ENCODE assay signal across 31 cellular contexts in genomic region chr16:27053996-27054395, GRCh38. TPM values are rescaled to one million over a fixed set of nuclear protein-coding genes. Genes with fewer than 3 reads are reported as not detected.
"Had no signal": no experiment of that assay in that cellular context is flagged by ENCODE, and none has a peak within 500 bp of the region (broad histone marks: within the 10 kb centered on the region; RNA-seq: fewer than 3 reads in every experiment).

No MANE protein-coding gene starts in this region.

- H3K27me3 ChIP-seq: suprapubic skin, testis, thyroid gland, tibial artery, tibial nerve, transverse colon, upper lobe of left lung, upper lobe of right lung, uterus, vagina had no signal

- DNase-seq: stimulated activated CD4-positive, alpha-beta T cell treated with anti-CD3 and anti-CD28 coated beads, Interleukin-2, amount 100 ng/mL, for 48 hours; stimulated activated CD4-positive, alpha-beta T cell treated with anti-CD3 and anti-CD28 coated beads, Interleukin-4, amount 100 ng/mL, for 1 hour; stimulated activated CD4-positive, alpha-beta T cell treated with anti-CD3 and anti-CD28 coated beads, Interleukin-4, amount 100 ng/mL, for 24 hours; stimulated activated CD4-positive, alpha-beta T cell treated with anti-CD3 and anti-CD28 coated beads, Interleukin-4, amount 100 ng/mL, for 4 hours; stimulated activated CD8-positive, alpha-beta memory T cell treated with anti-CD3 and anti-CD28 coated beads, Interleukin-4, amount 100 ng/mL, for 48 hours; stimulated activated naive B cell treated with anti-CD40 and anti-IgM and Interleukin-4, amounts not matched to agents 10 μg/mL and 1 μg/mL and 100 μg/mL, for 72 hours; stimulated activated naive CD4-positive, alpha-beta T cell; stimulated activated naive CD4-positive, alpha-beta T cell treated with Interleukin-2 at 50 U/mL for 16 hours; stimulated activated naive CD8-positive, alpha-beta T cell treated with anti-CD3 and anti-CD28 coated beads, Interleukin-15, amount 100 ng/mL, for 72 hours; stimulated activated naive CD8-positive, alpha-beta T cell treated with anti-CD3 and anti-CD28 coated beads, Interleukin-15, Interleukin-2, amounts not matched to agents 100 U/mL and 50 U/mL, for 24 hours; stomach; substantia nigra; testis; thyroid gland; tibial artery; transverse colon; upper lobe of left lung; upper lobe of right lung; uterus had no signal

- H3K4me1 ChIP-seq: stomach, suprapubic skin, testis, thyroid gland, tibial artery, transverse colon, upper lobe of left lung, upper lobe of right lung, uterus, vagina had no signal

- H3K27me3 Mint-ChIP-seq: stimulated activated naive B cell treated with anti-CD40 and anti-IgM and Interleukin-4, amounts not matched to agents 10 μg/mL and 1 μg/mL and 100 μg/mL, for 72 hours; stimulated activated naive CD8-positive, alpha-beta T cell treated with anti-CD3 and anti-CD28 coated beads, Interleukin-15, amount 100 ng/mL, for 72 hours; stimulated activated naive CD8-positive, alpha-beta T cell treated with anti-CD3 and anti-CD28 coated beads, Interleukin-15, Interleukin-2, amounts not matched to agents 100 ng/mL and 50 ng/mL, for 24 hours had no signal

- H3K27ac ChIP-seq: stomach, suprapubic skin, testis, thoracic aorta, thyroid gland, tibial artery, tibial nerve, transverse colon, upper lobe of left lung, upper lobe of right lung, uterus, vagina had no signal

- H3K36me3 ChIP-seq: stomach, suprapubic skin, thoracic aorta, thyroid gland, tibial artery, tibial nerve, transverse colon, upper lobe of left lung, upper lobe of right lung, uterus, vagina had no signal

- H3K27ac Mint-ChIP-seq: stimulated activated effector memory CD8-positive, alpha-beta T cell treated with anti-CD3 and anti-CD28 coated beads, Interleukin-12 subunit alpha, Interleukin-12 subunit beta, amount 100 ng/mL, for 72 hours; stimulated activated memory B cell treated with anti-CD40 and anti-IgM and Interleukin-4, amounts not matched to agents 10 μg/mL and 1 μg/mL and 100 μg/mL, for 72 hours; stimulated activated naive B cell treated with anti-CD40 and anti-IgM and Interleukin-4, amounts not matched to agents 10 μg/mL and 1 μg/mL and 100 μg/mL, for 72 hours; stimulated activated naive CD8-positive, alpha-beta T cell treated with anti-CD3 and anti-CD28 coated beads, Interleukin-15, amount 100 ng/mL, for 72 hours; stimulated activated naive CD8-positive, alpha-beta T cell treated with anti-CD3 and anti-CD28 coated beads, Interleukin-15, Interleukin-2, amounts not matched to agents 100 ng/mL and 50 ng/mL, for 24 hours; type B pancreatic cell had no signal

- H3K4me3 Mint-ChIP-seq: stimulated activated effector memory CD8-positive, alpha-beta T cell treated with anti-CD3 and anti-CD28 coated beads, Interleukin-12 subunit alpha, Interleukin-12 subunit beta, amount 100 ng/mL, for 72 hours; stimulated activated memory B cell treated with anti-CD40 and anti-IgM and Interleukin-4, amounts not matched to agents 10 μg/mL and 1 μg/mL and 100 μg/mL, for 72 hours; stimulated activated naive B cell treated with anti-CD40 and anti-IgM and Interleukin-4, amounts not matched to agents 10 μg/mL and 1 μg/mL and 100 μg/mL, for 72 hours; stimulated activated naive CD8-positive, alpha-beta T cell treated with anti-CD3 and anti-CD28 coated beads, Interleukin-15, amount 100 ng/mL, for 72 hours; stimulated activated naive CD8-positive, alpha-beta T cell treated with anti-CD3 and anti-CD28 coated beads, Interleukin-15, Interleukin-2, amounts not matched to agents 100 ng/mL and 50 ng/mL, for 24 hours; type B pancreatic cell had no signal

- H3K4me3 ChIP-seq: stomach, suprapubic skin, testis, thoracic aorta, thyroid gland, tibial artery, tibial nerve, transverse colon, upper lobe of left lung, upper lobe of right lung, uterus, vagina had no signal

- H3K9me3 Mint-ChIP-seq: stimulated activated effector memory CD8-positive, alpha-beta T cell treated with anti-CD3 and anti-CD28 coated beads, Interleukin-12 subunit alpha, Interleukin-12 subunit beta, amount 100 ng/mL, for 72 hours; stimulated activated naive CD8-positive, alpha-beta T cell treated with anti-CD3 and anti-CD28 coated beads, Interleukin-15, amount 100 ng/mL, for 72 hours; stimulated activated naive CD8-positive, alpha-beta T cell treated with anti-CD3 and anti-CD28 coated beads, Interleukin-15, Interleukin-2, amounts not matched to agents 100 ng/mL and 50 ng/mL, for 24 hours; type B pancreatic cell had no signal

- H3K9me3 ChIP-seq: stomach, suprapubic skin, testis, thoracic aorta, thyroid gland, tibial artery, tibial nerve, transverse colon, upper lobe of left lung, upper lobe of right lung, uterus, vagina had no signal

- H3K4me1 Mint-ChIP-seq: stimulated activated effector memory CD8-positive, alpha-beta T cell treated with anti-CD3 and anti-CD28 coated beads, Interleukin-12 subunit alpha, Interleukin-12 subunit beta, amount 100 ng/mL, for 72 hours; stimulated activated memory B cell treated with anti-CD40 and anti-IgM and Interleukin-4, amounts not matched to agents 10 μg/mL and 1 μg/mL and 100 μg/mL, for 72 hours; stimulated activated naive B cell treated with anti-CD40 and anti-IgM and Interleukin-4, amounts not matched to agents 10 μg/mL and 1 μg/mL and 100 μg/mL, for 72 hours; stimulated activated naive CD8-positive, alpha-beta T cell treated with anti-CD3 and anti-CD28 coated beads, Interleukin-15, amount 100 ng/mL, for 72 hours had no signal

- H3K36me3 Mint-ChIP-seq: stimulated activated effector memory CD8-positive, alpha-beta T cell treated with anti-CD3 and anti-CD28 coated beads, Interleukin-12 subunit alpha, Interleukin-12 subunit beta, amount 100 ng/mL, for 72 hours; stimulated activated memory B cell treated with anti-CD40 and anti-IgM and Interleukin-4, amounts not matched to agents 10 μg/mL and 1 μg/mL and 100 μg/mL, for 72 hours; stimulated activated naive B cell treated with anti-CD40 and anti-IgM and Interleukin-4, amounts not matched to agents 10 μg/mL and 1 μg/mL and 100 μg/mL, for 72 hours; type B pancreatic cell had no signal

RNA-seq across cellular contexts. Expression of gene C16orf82, which starts 12.7 kb away (rescaled TPM):
- total RNA-seq: stomach, subcutaneous adipose tissue, suprapubic skin, temporal lobe, thoracic aorta, tibial nerve, transverse colon, upper lobe of left lung, upper lobe of right lung, ureter, urinary bladder, uterus, vagina had no signal
- polyA plus RNA-seq: stomach, urinary bladder had no signal
